In the genomic region with DNA sequence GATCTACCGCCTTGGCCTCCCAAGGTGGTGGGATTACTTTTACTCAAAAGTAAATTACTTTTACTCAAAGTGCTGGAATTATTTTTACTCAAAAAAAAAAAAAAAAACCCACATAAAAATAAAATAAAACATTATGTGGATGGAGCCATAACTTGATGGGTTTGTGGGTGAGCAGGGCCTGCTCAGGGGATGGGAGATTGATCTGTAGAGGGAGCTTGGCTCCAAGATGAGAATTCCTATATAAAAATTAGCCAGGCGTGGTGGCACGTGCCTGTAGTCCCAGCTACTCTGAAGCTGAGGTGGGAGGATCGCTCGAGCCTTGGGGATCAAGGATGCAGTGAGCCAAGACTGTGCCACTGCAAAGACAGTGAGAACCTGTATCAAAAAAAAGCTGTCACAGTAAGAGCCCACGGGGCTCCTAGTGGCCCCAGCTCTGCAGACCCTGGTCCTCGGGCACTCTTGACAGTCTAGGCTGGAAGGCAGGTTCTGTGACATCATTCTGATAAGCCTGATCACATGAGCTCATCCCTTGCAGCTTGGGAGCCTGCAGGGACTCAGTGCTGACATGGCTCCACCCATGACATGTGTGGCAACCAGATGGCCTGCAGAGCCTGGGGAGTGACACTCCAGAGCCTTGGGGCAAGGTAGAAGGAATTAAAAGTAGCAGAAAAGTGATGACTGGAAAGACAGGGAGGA, we compare ENCODE assay signal across 1 cellular context.
TF ChIP-seq lines count a peak whose summit lies in the region.

No MANE protein-coding gene starts in this region.

TF ChIP-seq in K562, 482 proteins besides CTCF, POLR2A, EP300 and RAD21 (continued from another document):
- TF ChIP-seq TFAP4 (CRISPR knock-in tag; IDR thresholded peaks at IDR 0.05; ENCODE audit: borderline replicate concordance) (peak; percentile 66; the same call in 1 of the 2 replicates), TFE3 (CRISPR knock-in tag; IDR thresholded peaks at IDR 0.05) (0 out of 2 replicates have a peak, but pooled peaks have one; percentile 5), MTA3 (IDR thresholded peaks at IDR 0.05; ENCODE audit: borderline replicate concordance) (0 out of 2 replicates have a peak, but pooled peaks have one; percentile 31), POU5F1 (IDR thresholded peaks at IDR 0.05; ENCODE audit: borderline replicate concordance, low read depth, low read length, partially characterized antibody) (no peak), GATAD2A (IDR thresholded peaks at IDR 0.05) (no peak), CBFA2T3 (IDR thresholded peaks at IDR 0.05) (peak; percentile 67), KLF16 (IDR thresholded peaks at IDR 0.05) (no peak), TEAD1 (CRISPR knock-in tag; IDR thresholded peaks at IDR 0.05) (peak in 1 of 2 experiments; percentile 75; a peak in 2 of 4 replicates), CREB3 (tag; conservative IDR thresholded peaks at IDR 0.05; ENCODE audit: low read depth) (0 out of 2 replicates have a peak, but pooled peaks have one; percentile 55), CAMTA2 (CRISPR knock-in tag; conservative IDR thresholded peaks at IDR 0.05) (no peak), CREB1 (IDR thresholded peaks at IDR 0.05) (peak; percentile 69), CREB1 (CRISPR knock-in tag; IDR thresholded peaks at IDR 0.05) (peak; percentile 66; the same call in 1 of the 2 replicates), MECOM (CRISPR knock-in tag; IDR thresholded peaks at IDR 0.05) (0 out of 2 replicates have a peak, but pooled peaks have one; percentile 19), ZBTB1 (CRISPR knock-in tag; IDR thresholded peaks at IDR 0.05; ENCODE audit: borderline replicate concordance, low read depth) (no peak), MYC (IDR thresholded peaks at IDR 0.05; ENCODE audit: low read depth, low read length) (peak; percentile 53), MYC (CRISPR knock-in tag; IDR thresholded peaks at IDR 0.05; ENCODE audit: borderline replicate concordance, low read depth) (no peak), MIER1 (IDR thresholded peaks at IDR 0.05; ENCODE audit: low read depth) (no peak), BHLHE40 (IDR thresholded peaks at IDR 0.05; ENCODE audit: low read length) (peak; percentile 75), DPF2 (IDR thresholded peaks at IDR 0.05) (no peak; the same call in 1 of the 2 replicates), TEAD4 (IDR thresholded peaks at IDR 0.05; ENCODE audit: low read length) (peak; percentile 58; the same call in 1 of the 2 replicates), TEAD4 (CRISPR knock-in tag; IDR thresholded peaks at IDR 0.05; ENCODE audit: borderline replicate concordance) (no peak), CXXC5 (CRISPR knock-in tag; IDR thresholded peaks at IDR 0.05) (peak; percentile 26)
- TF ChIP-seq, protein P1, sequence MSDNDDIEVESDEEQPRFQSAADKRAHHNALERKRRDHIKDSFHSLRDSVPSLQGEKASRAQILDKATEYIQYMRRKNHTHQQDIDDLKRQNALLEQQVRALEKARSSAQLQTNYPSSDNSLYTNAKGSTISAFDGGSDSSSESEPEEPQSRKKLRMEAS (CRISPR knock-in tag; IDR thresholded peaks at IDR 0.05): 0 out of 2 replicates have a peak, but pooled peaks have one; percentile 39
- TF ChIP-seq, protein P2, sequence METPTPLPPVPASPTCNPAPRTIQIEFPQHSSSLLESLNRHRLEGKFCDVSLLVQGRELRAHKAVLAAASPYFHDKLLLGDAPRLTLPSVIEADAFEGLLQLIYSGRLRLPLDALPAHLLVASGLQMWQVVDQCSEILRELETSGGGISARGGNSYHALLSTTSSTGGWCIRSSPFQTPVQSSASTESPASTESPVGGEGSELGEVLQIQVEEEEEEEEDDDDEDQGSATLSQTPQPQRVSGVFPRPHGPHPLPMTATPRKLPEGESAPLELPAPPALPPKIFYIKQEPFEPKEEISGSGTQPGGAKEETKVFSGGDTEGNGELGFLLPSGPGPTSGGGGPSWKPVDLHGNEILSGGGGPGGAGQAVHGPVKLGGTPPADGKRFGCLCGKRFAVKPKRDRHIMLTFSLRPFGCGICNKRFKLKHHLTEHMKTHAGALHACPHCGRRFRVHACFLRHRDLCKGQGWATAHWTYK (CRISPR knock-in tag; IDR thresholded peaks at IDR 0.05): 0 out of 2 replicates have a peak, but pooled peaks have one; percentile 58
- TF ChIP-seq, protein P3, sequence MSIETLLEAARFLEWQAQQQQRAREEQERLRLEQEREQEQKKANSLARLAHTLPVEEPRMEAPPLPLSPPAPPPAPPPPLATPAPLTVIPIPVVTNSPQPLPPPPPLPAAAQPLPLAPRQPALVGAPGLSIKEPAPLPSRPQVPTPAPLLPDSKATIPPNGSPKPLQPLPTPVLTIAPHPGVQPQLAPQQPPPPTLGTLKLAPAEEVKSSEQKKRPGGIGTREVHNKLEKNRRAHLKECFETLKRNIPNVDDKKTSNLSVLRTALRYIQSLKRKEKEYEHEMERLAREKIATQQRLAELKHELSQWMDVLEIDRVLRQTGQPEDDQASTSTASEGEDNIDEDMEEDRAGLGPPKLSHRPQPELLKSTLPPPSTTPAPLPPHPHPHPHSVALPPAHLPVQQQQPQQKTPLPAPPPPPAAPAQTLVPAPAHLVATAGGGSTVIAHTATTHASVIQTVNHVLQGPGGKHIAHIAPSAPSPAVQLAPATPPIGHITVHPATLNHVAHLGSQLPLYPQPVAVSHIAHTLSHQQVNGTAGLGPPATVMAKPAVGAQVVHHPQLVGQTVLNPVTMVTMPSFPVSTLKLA (conservative IDR thresholded peaks at IDR 0.05): peak; percentile 56 to 81; a peak in 3 of 4 replicates
